In the genomic region with DNA sequence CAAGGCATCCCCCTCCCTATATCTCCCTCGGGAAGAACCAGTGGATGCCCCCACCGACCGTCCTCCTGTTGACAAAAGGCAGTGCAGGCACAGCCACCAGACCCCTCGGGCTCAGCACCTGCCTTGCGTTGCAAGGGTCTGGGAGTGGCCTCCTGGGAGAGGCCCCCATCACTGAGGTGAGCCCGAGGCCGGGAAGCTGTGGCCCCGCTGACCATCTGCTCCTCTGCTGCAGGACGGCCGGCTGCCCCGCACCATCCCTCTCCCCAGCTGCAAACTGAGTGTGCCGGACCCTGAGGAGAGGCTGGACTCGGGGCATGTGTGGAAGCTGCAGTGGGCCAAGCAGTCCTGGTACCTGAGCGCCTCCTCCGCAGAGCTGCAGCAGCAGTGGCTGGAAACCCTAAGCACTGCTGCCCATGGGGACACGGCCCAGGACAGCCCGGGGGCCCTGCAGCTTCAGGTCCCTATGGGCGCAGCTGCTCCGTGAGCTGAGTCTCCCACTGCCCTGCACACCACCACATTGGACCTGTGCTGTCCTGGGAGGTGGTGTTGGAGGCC, we compare ENCODE assay signal across 33 cellular contexts. TPM values are rescaled to one million over a fixed set of nuclear protein-coding genes. Genes with fewer than 3 reads are reported as not detected.
"Had no signal": no experiment of that assay in that cellular context is flagged by ENCODE, and none has a peak within 500 bp of the region (broad histone marks: within the 10 kb centered on the region; RNA-seq: fewer than 3 reads in every experiment).

No MANE protein-coding gene starts in this region.

- H3K27ac Mint-ChIP-seq: activated CD4-positive, alpha-beta T cell treated with anti-CD3 and anti-CD28 coated beads, Interleukin-2, amount 10 ng/mL, durations not matched to agents 24 days and 14 days; activated CD8-positive, alpha-beta T cell treated with anti-CD3 and anti-CD28 coated beads for 36 hours; activated T-cell treated with anti-CD3 and anti-CD28 coated beads, Interleukin-2, amount 50 U/mL, for 72 hours; nephron progenitor cell had no signal

- ATAC-seq: activated CD8-positive, alpha-beta T cell treated with anti-CD3 and anti-CD28 coated beads for 36 hours; activated T-cell treated with anti-CD3 and anti-CD28 coated beads, Interleukin-2, amount 50 U/mL, for 72 hours; gastrocnemius medialis; mucosa of descending colon; psoas muscle; stimulated activated memory B cell treated with anti-CD40 and anti-IgM and Interleukin-4, amounts not matched to agents 10 μg/mL and 1 μg/mL and 100 μg/mL, for 72 hours; upper lobe of right lung had no signal

- H3K27ac ChIP-seq: brain microvascular endothelial cell, gastrocnemius medialis, hepatocyte, left ventricle myocardium inferior, parathyroid adenoma, psoas muscle, sigmoid colon, suprapubic skin, tibial artery, upper lobe of right lung had no signal

- H3K4me2 ChIP-seq: hepatocyte had no signal

- H3K9me3 ChIP-seq: gastrocnemius medialis, left ventricle myocardium inferior, mucosa of descending colon, psoas muscle, sigmoid colon, suprapubic skin, tibial artery, upper lobe of right lung had no signal

- H3K27me3 ChIP-seq: brain microvascular endothelial cell, gastrocnemius medialis, hepatocyte, sigmoid colon, suprapubic skin, upper lobe of right lung had no signal

- H3K4me1 ChIP-seq: gastrocnemius medialis, left ventricle myocardium inferior, parathyroid adenoma, psoas muscle, sigmoid colon, tibial artery had no signal

- H2AFZ ChIP-seq: hepatocyte, parathyroid adenoma had no signal

- H3K4me3 Mint-ChIP-seq: activated CD4-positive, alpha-beta T cell treated with anti-CD3 and anti-CD28 coated beads, Interleukin-2, amount 10 ng/mL, durations not matched to agents 24 days and 14 days; activated CD8-positive, alpha-beta T cell treated with anti-CD3 and anti-CD28 coated beads for 36 hours; activated T-cell treated with anti-CD3 and anti-CD28 coated beads, Interleukin-2, amount 50 U/mL, for 72 hours; nephron progenitor cell; stimulated activated memory B cell treated with anti-CD40 and anti-IgM and Interleukin-4, amounts not matched to agents 10 μg/mL and 1 μg/mL and 100 μg/mL, for 72 hours had no signal

- H3K36me3 ChIP-seq: brain microvascular endothelial cell, gastrocnemius medialis, left ventricle myocardium inferior, sigmoid colon, suprapubic skin, tibial artery had no signal

- H3K9ac ChIP-seq: parathyroid adenoma had no signal

- H3K4me3 ChIP-seq: gastrocnemius medialis, hepatocyte, left ventricle myocardium inferior, lung, mucosa of descending colon, psoas muscle, sigmoid colon, suprapubic skin, tibial artery, upper lobe of right lung had no signal

- DNase-seq: activated CD4-positive, alpha-beta T cell treated with anti-CD3 and anti-CD28 coated beads, Interleukin-2, amount 10 ng/mL, durations not matched to agents 24 days and 14 days; activated CD4-positive, CD25-positive, alpha-beta regulatory T cell treated with anti-CD3 and anti-CD28 coated beads, Interleukin-2, amount 50 U/mL, for 72 hours; activated CD8-positive, alpha-beta T cell treated with anti-CD3 and anti-CD28 coated beads for 36 hours; activated naive CD4-positive, alpha-beta T cell; activated T-cell treated with anti-CD3 and anti-CD28 coated beads, Interleukin-2, amount 50 U/mL, for 72 hours; amniotic stem cell; brain microvascular endothelial cell; cortex of kidney; effector memory CD8-positive, alpha-beta T cell; erythroblast; gastrocnemius medialis; glutamatergic neuron; islet precursor cell; left ventricle myocardium inferior; mesendoderm; mucosa of descending colon; nephron progenitor cell; nucleus accumbens; psoas muscle; sigmoid colon; small intestine; stimulated activated CD4-positive, alpha-beta T cell treated with anti-CD3 and anti-CD28 coated beads, Interleukin-4, amount 100 ng/mL, for 24 hours; T-helper 1 cell; T-helper 9 cell; tibial artery; upper lobe of right lung had no signal

- H3K9me3 Mint-ChIP-seq: activated CD4-positive, alpha-beta T cell treated with anti-CD3 and anti-CD28 coated beads, Interleukin-2, amount 10 ng/mL, durations not matched to agents 24 days and 14 days; activated CD8-positive, alpha-beta T cell treated with anti-CD3 and anti-CD28 coated beads for 36 hours; activated T-cell treated with anti-CD3 and anti-CD28 coated beads, Interleukin-2, amount 50 U/mL, for 72 hours; effector memory CD8-positive, alpha-beta T cell; nephron progenitor cell had no signal

- H3K27me3 Mint-ChIP-seq: activated CD4-positive, alpha-beta T cell treated with anti-CD3 and anti-CD28 coated beads, Interleukin-2, amount 10 ng/mL, durations not matched to agents 24 days and 14 days; activated CD8-positive, alpha-beta T cell treated with anti-CD3 and anti-CD28 coated beads for 36 hours; effector memory CD8-positive, alpha-beta T cell; stimulated activated memory B cell treated with anti-CD40 and anti-IgM and Interleukin-4, amounts not matched to agents 10 μg/mL and 1 μg/mL and 100 μg/mL, for 72 hours had no signal

RNA-seq across cellular contexts. Expression of gene SUSD3, which starts 23.3 kb away (rescaled TPM):
- total RNA-seq: astrocyte, myocyte had no signal
